Comparison of ENCODE assay signal across 8 cellular contexts in genomic region chr1:155255243-155256100, GRCh38. TPM values are rescaled to one million over a fixed set of nuclear protein-coding genes. Genes with fewer than 3 reads are reported as not detected.
DNase-seq lines count a peak whose midpoint lies in the region; ATAC-seq, FAIRE-seq and TF ChIP-seq lines count a peak whose summit lies in the region.

Gene ENTREP3 (minus strand): TSS chr1:155255483. CDS start chr1:155254877, 606 bp downstream.

- H3K27me3 ChIP-seq in duodenal mucosa (ENCODE audit: control insufficient read depth in 1 of 2, insufficient read depth in 2 of 2, low read length in 2 of 2) (no peaks in the 10 kb centered on the region), right lobe of liver (no peaks in the 10 kb centered on the region)

- no peaks in the 10 kb centered on the region for H3K9me3 ChIP-seq in duodenal mucosa (ENCODE audit: control insufficient read depth in 1 of 2, low read length in 2 of 2)
- no peaks in the 10 kb centered on the region for H3K9me3 ChIP-seq in right lobe of liver

- H3K9ac ChIP-seq in duodenal mucosa (ENCODE audit: low read depth in 1 of 2, low read length in 2 of 2): peak within 1 kb of the TSS; percentile 89 to 98

- WGBS in right lobe of liver (ENCODE audit: insufficient coverage, low coverage, low lambda C conversion rate, missing lambda C conversion rate): 6% methylated on average over 20 of the region's 57 CpGs

- no peak for TF ChIP-seq CTCF in right lobe of liver (IDR thresholded peaks at IDR 0.05)

- peak; percentile 97 for DNase-seq in GM12892 (ENCODE audit: insufficient read length)
- peak; percentile 76 for DNase-seq in NCI-H774 (lab: John Stamatoyannopoulos, UW)
- DNase-seq in activated CD4-positive, alpha-beta T cell treated with anti-CD3 and anti-CD28 coated beads, Interleukin-2, amount 50 U/mL, for 48 hours: peak; percentile 85
- DNase-seq in right lobe of liver: peak; percentile 89 to 91 (median 91)
- DNase-seq in stimulated activated CD4-positive, alpha-beta T cell treated with anti-CD3 and anti-CD28 coated beads, Interleukin-4, amount 100 ng/mL, for 4 hours: peak; percentile 71 to 79

- peaks cover 11 to 21% of the 10 kb centered on the region in 2 donors for H3K36me3 ChIP-seq in duodenal mucosa (ENCODE audit: control insufficient read depth in 1 of 2, insufficient read depth in 2 of 2, low read length in 2 of 2)
- peaks cover 0 to 26% (median 0%) of the 10 kb centered on the region in 4 donors for H3K36me3 ChIP-seq in right lobe of liver

- H3K4me3 ChIP-seq in duodenal mucosa (ENCODE audit: low read depth in 1 of 2, low read length in 2 of 2): peak within 1 kb of the TSS; percentile 77 to 87
- peak within 1 kb of the TSS; percentile 72 to 84 (median 79) for H3K4me3 ChIP-seq in right lobe of liver

- peak; percentile 94 for FAIRE-seq in GM12892 (lab: Jason Lieb, UNC)

- intact Hi-C loops in right lobe of liver (cut with DNase I): no loop called here

- peak; percentile 59 for ATAC-seq in HG03342 (IDR thresholded peaks at IDR 0.05; ENCODE audit: unreplicated experiment)
- ATAC-seq in right lobe of liver: peak; percentile 89 to 91 (median 91)
- ATAC-seq in HG03520 (IDR thresholded peaks at IDR 0.05; ENCODE audit: unreplicated experiment): no peak

- peak; percentile 57; the same call in 1 of the 2 replicates for TF ChIP-seq POLR2A in GM12892 (IDR thresholded peaks at IDR 0.05; ENCODE audit: low read depth, low read length)
- TF ChIP-seq POLR2A in right lobe of liver (IDR thresholded peaks at IDR 0.05): no peak

- H3K27ac ChIP-seq in duodenal mucosa (ENCODE audit: low read depth, low read length) (peak within 1 kb of the TSS; percentile 98), right lobe of liver (peak within 1 kb of the TSS; percentile 76 to 90 (median 82))

- H3K4me1 ChIP-seq in duodenal mucosa (ENCODE audit: control insufficient read depth in 1 of 2, insufficient read depth in 2 of 2, low read length in 2 of 2): peaks cover 29 to 31% of the 10 kb centered on the region in 2 donors
- peaks cover 0 to 14% (median 0%) of the 10 kb centered on the region in 4 donors for H3K4me1 ChIP-seq in right lobe of liver

RNA-seq across cellular contexts. Expression of gene ENTREP3, which starts in this region (rescaled TPM):
- polyA plus RNA-seq in GM12892 (2012; ENCODE audit: missing spikeins): 6.4 TPM
- 10 to 100 TPM in 2 of 6 experiments, 1 to 10 TPM in 4; 7.2 to 13.0 (median 9.6) TPM for total RNA-seq in right lobe of liver
